Comparison of ENCODE assay signal across 8 cellular contexts in genomic region chrX:43349363-43349762, GRCh38.
A peak's percentile ranks its signal among the peaks of the same experiment; 100 is the strongest.
DNase-seq lines count a peak whose midpoint lies in the region; ATAC-seq and TF ChIP-seq lines count a peak whose summit lies in the region.

No MANE protein-coding gene starts in this region.

- no peaks in the 10 kb centered on the region for H3K9me3 Mint-ChIP-seq in T-helper 2 cell treated with Interferon-gamma antibody and Interleukin-4, amounts not matched to agents 5 μg/mL and 100 μg/mL, for 36 hours

- peaks cover 2% of the 10 kb centered on the region for H3K27me3 Mint-ChIP-seq in T-helper 2 cell treated with Interferon-gamma antibody and Interleukin-4, amounts not matched to agents 5 μg/mL and 100 μg/mL, for 36 hours (ENCODE audit: low read depth)

- H3K4me3 ChIP-seq in HL-60 (replicated peaks; ENCODE audit: insufficient read depth, low read length) (no peak overlapping the region), epithelial cell of proximal tubule (ENCODE audit: low read depth, low read length) (no peak overlapping the region)

- no peaks in the 10 kb centered on the region for H3K27me3 ChIP-seq in HL-60 (ENCODE audit: insufficient read depth, poor library complexity, severe bottlenecking)

- no peak overlapping the region for H3K27ac ChIP-seq in HL-60 (replicated peaks)

- no peak overlapping the region for H3K27ac Mint-ChIP-seq in T-helper 2 cell treated with Interferon-gamma antibody and Interleukin-4, amounts not matched to agents 5 μg/mL and 100 μg/mL, for 36 hours

- peak; percentile 56 for TF ChIP-seq CTCF in HL-60 (IDR thresholded peaks at IDR 0.05; ENCODE audit: insufficient read depth, low read length)
- peak; percentile 70 for TF ChIP-seq CTCF in epithelial cell of proximal tubule (conservative IDR thresholded peaks at IDR 0.05; ENCODE audit: low read depth, low read length)

- ATAC-seq in GM18909 (IDR thresholded peaks at IDR 0.05; ENCODE audit: poor library complexity, unreplicated experiment), result peak; percentile 71
- ATAC-seq in HG02610 (IDR thresholded peaks at IDR 0.05; ENCODE audit: unreplicated experiment), result no peak

- no peak overlapping the region for H3K4me3 Mint-ChIP-seq in T-helper 2 cell treated with Interferon-gamma antibody and Interleukin-4, amounts not matched to agents 5 μg/mL and 100 μg/mL, for 36 hours

- no peaks in the 10 kb centered on the region for H3K36me3 Mint-ChIP-seq in T-helper 2 cell treated with Interferon-gamma antibody and Interleukin-4, amounts not matched to agents 5 μg/mL and 100 μg/mL, for 36 hours (ENCODE audit: low read depth)

- DNase-seq in CMK (ENCODE audit: low read depth) (peak; percentile 11), HL-60 (ENCODE audit: low read depth in 1 of 2, low spot score in 1 of 2) (peak; percentile 1 to 33), epithelial cell of proximal tubule (ENCODE audit: low read depth) (no peak), pons (ENCODE audit: low spot score) (peak; percentile 0), COLO668 (lab: John Stamatoyannopoulos, UW; ENCODE audit: unreplicated experiment) (no peak)
- peak; percentile 6 for DNase-seq in T-helper 2 cell treated with Interferon-gamma antibody and Interleukin-4, amounts not matched to agents 5 μg/mL and 100 μg/mL, for 36 hours (ENCODE audit: low spot score)

- peaks cover 5% of the 10 kb centered on the region for H3K4me1 Mint-ChIP-seq in T-helper 2 cell treated with Interferon-gamma antibody and Interleukin-4, amounts not matched to agents 5 μg/mL and 100 μg/mL, for 36 hours (ENCODE audit: low read depth)

Comparison
In these comparisons a context has a peak if more than half of its experiments do, and no peak if none do; other contexts are left out.
1. DNase-seq: peak in CMK (single experiment), HL-60 (2 of 2), T-helper 2 cell treated with Interferon-gamma antibody and Interleukin-4, amounts not matched to agents 5 μg/mL and 100 μg/mL, for 36 hours (single experiment) and pons (single experiment); none in epithelial cell of proximal tubule (single experiment) and COLO668 (single experiment).